In genomic region chr12:121806556-121807308, GRCh38 we compare ENCODE assay signal across 9 cellular contexts. TPM values are rescaled to one million over a fixed set of nuclear protein-coding genes. Genes with fewer than 3 reads are reported as not detected.
DNase-seq lines count a peak whose midpoint lies in the region; ATAC-seq and TF ChIP-seq lines count a peak whose summit lies in the region.
"Had no signal": no experiment of that assay in that cellular context is flagged by ENCODE, and none has a peak within 500 bp of the region (broad histone marks: within the 10 kb centered on the region; RNA-seq: fewer than 3 reads in every experiment).

No MANE protein-coding gene starts in this region.

- peak overlapping the region; percentile 54 for H3K4me3 ChIP-seq in iPS-20b (ENCODE audit: low read length)

- peaks cover 52% of the 10 kb centered on the region for H3K4me1 Mint-ChIP-seq in activated T-cell treated with anti-CD3 and anti-CD28 coated beads, Interleukin-2, amount 50 U/mL, for 24 hours (ENCODE audit: low read depth)
- H3K4me1 Mint-ChIP-seq in activated CD8-positive, alpha-beta T cell treated with anti-CD3 and anti-CD28 coated beads for 36 hours (ENCODE audit: low read depth) = peaks cover 22% of the 10 kb centered on the region
- peaks cover 56% of the 10 kb centered on the region for H3K4me1 Mint-ChIP-seq in stimulated activated memory B cell treated with anti-CD40 and anti-IgM and Interleukin-4, amounts not matched to agents 10 μg/mL and 1 μg/mL and 100 μg/mL, for 72 hours

- no peaks in the 10 kb centered on the region for H3K27me3 Mint-ChIP-seq in activated T-cell treated with anti-CD3 and anti-CD28 coated beads, Interleukin-2, amount 50 U/mL, for 24 hours
- no peaks in the 10 kb centered on the region for H3K27me3 Mint-ChIP-seq in activated CD8-positive, alpha-beta T cell treated with anti-CD3 and anti-CD28 coated beads for 36 hours
- no peaks in the 10 kb centered on the region for H3K27me3 Mint-ChIP-seq in stimulated activated memory B cell treated with anti-CD40 and anti-IgM and Interleukin-4, amounts not matched to agents 10 μg/mL and 1 μg/mL and 100 μg/mL, for 72 hours

- no peaks in the 10 kb centered on the region for H3K27me3 ChIP-seq in iPS-20b (ENCODE audit: insufficient read depth, low read length)

- peaks cover 32% of the 10 kb centered on the region for H3K36me3 ChIP-seq in iPS-20b (ENCODE audit: insufficient read depth, low read depth, low read length)

- POLR2A ChIA-PET in activated CD8-positive, alpha-beta T cell treated with anti-CD3 and anti-CD28 coated beads for 36 hours (lab: Charles Lee) = interaction anchor here (0.6 to 25.9 kb wide), 7 partner anchors 9 to 112 kb away, joined by 3 to 683 read pairs (median 3); partner anchors contain the start of genes CFAP251 and RHOF

- DNase-seq in activated T-cell treated with anti-CD3 and anti-CD28 coated beads, Interleukin-2, amount 50 U/mL, for 24 hours = no peak
- DNase-seq in activated T-cell treated with anti-CD3 and anti-CD28 coated beads, Interleukin-2, amount 50 U/mL, for 48 hours = no peak
- DNase-seq in activated CD8-positive, alpha-beta T cell treated with anti-CD3 and anti-CD28 coated beads for 36 hours = no peak
- DNase-seq in midbrain (lab: John Stamatoyannopoulos, UW) (no peak), NAMALWA (ENCODE audit: low spot score) (no peak)

- CTCF ChIA-PET in activated CD8-positive, alpha-beta T cell treated with anti-CD3 and anti-CD28 coated beads for 36 hours (lab: Charles Lee) = interaction anchor here (1.1 to 13.5 kb wide), 4 partner anchors 8 to 124 kb away, joined by 3 to 698 read pairs (median 3); partner anchors contain the start of genes RHOF and SETD1B

- peak overlapping the region; percentile 93 for H3K4me3 Mint-ChIP-seq in activated T-cell treated with anti-CD3 and anti-CD28 coated beads, Interleukin-2, amount 50 U/mL, for 24 hours
- peak overlapping the region; percentile 92 for H3K4me3 Mint-ChIP-seq in activated CD8-positive, alpha-beta T cell treated with anti-CD3 and anti-CD28 coated beads for 36 hours
- peak overlapping the region; percentile 99 for H3K4me3 Mint-ChIP-seq in stimulated activated memory B cell treated with anti-CD40 and anti-IgM and Interleukin-4, amounts not matched to agents 10 μg/mL and 1 μg/mL and 100 μg/mL, for 72 hours

- H3K27ac ChIP-seq in iPS-20b (ENCODE audit: low read length) = no peak overlapping the region

- peaks cover 80% of the 10 kb centered on the region for H3K36me3 Mint-ChIP-seq in activated T-cell treated with anti-CD3 and anti-CD28 coated beads, Interleukin-2, amount 50 U/mL, for 24 hours (ENCODE audit: low read depth)
- peaks cover 45% of the 10 kb centered on the region for H3K36me3 Mint-ChIP-seq in activated CD8-positive, alpha-beta T cell treated with anti-CD3 and anti-CD28 coated beads for 36 hours (ENCODE audit: low read depth)
- peaks cover 31% of the 10 kb centered on the region for H3K36me3 Mint-ChIP-seq in stimulated activated memory B cell treated with anti-CD40 and anti-IgM and Interleukin-4, amounts not matched to agents 10 μg/mL and 1 μg/mL and 100 μg/mL, for 72 hours

- H3K9me3 ChIP-seq in iPS-20b (ENCODE audit: insufficient read depth, low read depth, low read length) = no peaks in the 10 kb centered on the region

- H3K27ac Mint-ChIP-seq in activated T-cell treated with anti-CD3 and anti-CD28 coated beads, Interleukin-2, amount 50 U/mL, for 24 hours = peak overlapping the region; percentile 94
- peak overlapping the region; percentile 82 for H3K27ac Mint-ChIP-seq in activated CD8-positive, alpha-beta T cell treated with anti-CD3 and anti-CD28 coated beads for 36 hours
- H3K27ac Mint-ChIP-seq in stimulated activated memory B cell treated with anti-CD40 and anti-IgM and Interleukin-4, amounts not matched to agents 10 μg/mL and 1 μg/mL and 100 μg/mL, for 72 hours = peak overlapping the region; percentile 100

- intact Hi-C loops in activated CD8-positive, alpha-beta T cell treated with anti-CD3 and anti-CD28 coated beads for 36 hours (cut with micrococcal nuclease) = no loop called here

- no peaks in the 10 kb centered on the region for H3K9me3 Mint-ChIP-seq in activated T-cell treated with anti-CD3 and anti-CD28 coated beads, Interleukin-2, amount 50 U/mL, for 24 hours
- no peaks in the 10 kb centered on the region for H3K9me3 Mint-ChIP-seq in activated CD8-positive, alpha-beta T cell treated with anti-CD3 and anti-CD28 coated beads for 36 hours
- H3K9me3 Mint-ChIP-seq in stimulated activated memory B cell treated with anti-CD40 and anti-IgM and Interleukin-4, amounts not matched to agents 10 μg/mL and 1 μg/mL and 100 μg/mL, for 72 hours = no peaks in the 10 kb centered on the region

- no peak for ATAC-seq in activated CD8-positive, alpha-beta T cell treated with anti-CD3 and anti-CD28 coated beads for 36 hours
- ATAC-seq in stimulated activated memory B cell treated with anti-CD40 and anti-IgM and Interleukin-4, amounts not matched to agents 10 μg/mL and 1 μg/mL and 100 μg/mL, for 72 hours = no peak
- no peak for ATAC-seq in GM18867 (IDR thresholded peaks at IDR 0.05; ENCODE audit: unreplicated experiment)

- no peak for TF ChIP-seq CTCF in activated CD8-positive, alpha-beta T cell treated with anti-CD3 and anti-CD28 coated beads for 36 hours (IDR thresholded peaks at IDR 0.05)

- H3K9ac ChIP-seq in iPS-20b (ENCODE audit: low read depth, low read length) = no peak overlapping the region

- peaks cover 19% of the 10 kb centered on the region for H3K4me1 ChIP-seq in iPS-20b (ENCODE audit: insufficient read depth, low read length)

RNA-seq across cellular contexts. Expression of gene SETD1B, which starts 2.9 kb away (rescaled TPM):
- total RNA-seq in activated CD8-positive, alpha-beta T cell treated with anti-CD3 and anti-CD28 coated beads for 36 hours = 10 to 100 TPM; 13.3 TPM

RNA-seq across cellular contexts. Expression of gene RHOF, which starts 13.2 kb away (rescaled TPM):
- total RNA-seq in activated CD8-positive, alpha-beta T cell treated with anti-CD3 and anti-CD28 coated beads for 36 hours = 100 to 1,000 TPM; 108 to 116 TPM

RNA-seq across cellular contexts. Expression of gene HPD, which starts 51.9 kb away (rescaled TPM):
- not detected for total RNA-seq in activated CD8-positive, alpha-beta T cell treated with anti-CD3 and anti-CD28 coated beads for 36 hours
- total RNA-seq: dermis microvascular lymphatic vessel endothelial cell had no signal
